Comparison of ENCODE assay signal across 19 cellular contexts in the genomic region with DNA sequence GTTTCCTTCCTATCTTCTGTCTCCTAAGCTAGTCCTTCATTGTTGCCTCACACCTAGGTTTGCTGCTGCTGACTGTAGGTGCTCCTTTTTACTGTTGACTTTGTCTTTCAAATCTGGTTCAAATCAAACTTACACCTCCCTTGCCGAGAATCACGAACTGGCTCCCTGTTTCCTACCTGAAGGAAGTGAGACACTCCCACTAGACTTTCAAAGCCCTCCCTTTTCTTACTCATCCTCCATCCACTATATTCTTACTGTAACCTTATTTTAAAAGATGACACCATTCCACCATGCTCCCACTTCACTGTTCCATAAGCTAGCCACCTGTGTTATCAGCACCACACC. TPM values are rescaled to one million over a fixed set of nuclear protein-coding genes. Genes with fewer than 3 reads are reported as not detected.
A peak's percentile ranks its signal among the peaks of the same experiment; 100 is the strongest.
DNase-seq lines count a peak whose midpoint lies in the region; ATAC-seq, FAIRE-seq and TF ChIP-seq lines count a peak whose summit lies in the region.
"Had no signal": no experiment of that assay in that cellular context is flagged by ENCODE, and none has a peak within 500 bp of the region (broad histone marks: within the 10 kb centered on the region; RNA-seq: fewer than 3 reads in every experiment).

No MANE protein-coding gene starts in this region.

- 22% methylated on average over 2 of the region's 2 CpGs for WGBS in HUES64
- 45 to 55% methylated on average over 2 of the region's 2 CpGs for WGBS in upper lobe of left lung, 2 donors

- H3K27me3 ChIP-seq in HUES64 (ENCODE audit: insufficient read depth, low read length) = no peaks in the 10 kb centered on the region
- no peaks in the 10 kb centered on the region for H3K27me3 ChIP-seq in astrocyte (ENCODE audit: insufficient read depth, low read length)
- no peaks in the 10 kb centered on the region for H3K27me3 ChIP-seq in upper lobe of left lung
- H3K27me3 ChIP-seq: BLaER1 treated with 17β-estradiol and CSF1 and Interleukin-3, amounts not matched to agents 10 nM and 100 nM; MG63 had no signal

- H3K36me3 ChIP-seq in HUES64 (ENCODE audit: insufficient read depth, low read length) (peaks cover 37% of the 10 kb centered on the region), astrocyte (ENCODE audit: insufficient read depth, low read length) (no peaks in the 10 kb centered on the region), kidney (ENCODE audit: control insufficient read depth in 1 of 2, insufficient read depth in 2 of 2, low read length in 2 of 2) (no peaks in the 10 kb centered on the region), upper lobe of left lung (peaks cover 0 to 22% (median 3%) of the 10 kb centered on the region in 4 donors)
- H3K36me3 ChIP-seq: BLaER1 treated with 17β-estradiol and CSF1 and Interleukin-3, amounts not matched to agents 10 nM and 100 nM; MG63 had no signal

- H3K9me3 ChIP-seq in HUES64 (ENCODE audit: insufficient read depth, low read depth, low read length) = no peaks in the 10 kb centered on the region
- no peaks in the 10 kb centered on the region for H3K9me3 ChIP-seq in astrocyte (ENCODE audit: insufficient read depth, low read depth, low read length)
- H3K9me3 ChIP-seq in kidney (ENCODE audit: control insufficient read depth in 1 of 2, low read length in 2 of 2) = no peaks in the 10 kb centered on the region
- no peaks in the 10 kb centered on the region for H3K9me3 ChIP-seq in upper lobe of left lung
- H3K9me3 ChIP-seq: BLaER1 treated with 17β-estradiol and CSF1 and Interleukin-3, amounts not matched to agents 10 nM and 100 nM; MG63; mucosa of descending colon had no signal

- H3K9me3 Mint-ChIP-seq in astrocyte (ENCODE audit: unreplicated experiment) = no peaks in the 10 kb centered on the region
- H3K9me3 Mint-ChIP-seq in activated CD4-positive, alpha-beta T cell treated with anti-CD3 and anti-CD28 coated beads, Interleukin-2, amount 10 ng/mL, durations not matched to agents 24 days and 14 days = no peaks in the 10 kb centered on the region
- H3K9me3 Mint-ChIP-seq: activated naive CD8-positive, alpha-beta T cell treated with anti-CD3 and anti-CD28 coated beads, Interleukin-2, amount 10 ng/mL, durations not matched to agents 7 days and 5 days; activated T-cell treated with anti-CD3 and anti-CD28 coated beads, Interleukin-2, amount 50 U/mL, for 24 hours had no signal

- no peak overlapping the region for H3K4me3 Mint-ChIP-seq in astrocyte (ENCODE audit: unreplicated experiment)
- no peak overlapping the region for H3K4me3 Mint-ChIP-seq in activated CD4-positive, alpha-beta T cell treated with anti-CD3 and anti-CD28 coated beads, Interleukin-2, amount 10 ng/mL, durations not matched to agents 24 days and 14 days
- H3K4me3 Mint-ChIP-seq: activated naive CD8-positive, alpha-beta T cell treated with anti-CD3 and anti-CD28 coated beads, Interleukin-2, amount 10 ng/mL, durations not matched to agents 7 days and 5 days; activated T-cell treated with anti-CD3 and anti-CD28 coated beads, Interleukin-2, amount 50 U/mL, for 24 hours had no signal

- H4K20me1 ChIP-seq in astrocyte (ENCODE audit: insufficient read depth, low read length) = no peaks in the 10 kb centered on the region
- H4K20me1 ChIP-seq: BLaER1 treated with 17β-estradiol and CSF1 and Interleukin-3, amounts not matched to agents 10 nM and 100 nM had no signal

- ATAC-seq in upper lobe of left lung (ENCODE audit: low FRiP score in 2 of 2) (no peak), HG03175 (IDR thresholded peaks at IDR 0.05; ENCODE audit: unreplicated experiment) (no peak)

- TF ChIP-seq CTCF in astrocyte (IDR thresholded peaks at IDR 0.05; ENCODE audit: insufficient read depth, low read depth, low read length) = no peak
- no peak for TF ChIP-seq CTCF in kidney (IDR thresholded peaks at IDR 0.05; ENCODE audit: borderline replicate concordance, extremely low read depth, insufficient read depth)
- no peak for TF ChIP-seq CTCF in upper lobe of left lung (IDR thresholded peaks at IDR 0.05)

- H3K4me3 ChIP-seq in HUES64 (ENCODE audit: low read length) (no peak overlapping the region), astrocyte (ENCODE audit: insufficient read depth, low read depth, low read length) (peak overlapping the region; percentile 25), kidney (ENCODE audit: low read length in 2 of 2) (no peak overlapping the region), upper lobe of left lung (no peak overlapping the region)
- H3K4me3 ChIP-seq: BLaER1 treated with 17β-estradiol and CSF1 and Interleukin-3, amounts not matched to agents 10 nM and 100 nM; MG63; mucosa of descending colon had no signal

- H2AFZ ChIP-seq in astrocyte (ENCODE audit: low read depth, low read length) = peak overlapping the region; percentile 55

- peaks cover 23% of the 10 kb centered on the region for H3K4me1 Mint-ChIP-seq in astrocyte (ENCODE audit: low read depth, unreplicated experiment)
- H3K4me1 Mint-ChIP-seq in activated CD4-positive, alpha-beta T cell treated with anti-CD3 and anti-CD28 coated beads, Interleukin-2, amount 10 ng/mL, durations not matched to agents 24 days and 14 days = no peaks in the 10 kb centered on the region
- H3K4me1 Mint-ChIP-seq: activated naive CD8-positive, alpha-beta T cell treated with anti-CD3 and anti-CD28 coated beads, Interleukin-2, amount 10 ng/mL, durations not matched to agents 7 days and 5 days had no signal

- no peaks in the 10 kb centered on the region for H3K79me2 ChIP-seq in astrocyte (ENCODE audit: insufficient read depth, low read length)

- H3K27me3 Mint-ChIP-seq in astrocyte (ENCODE audit: low read depth, unreplicated experiment) = no peaks in the 10 kb centered on the region
- peaks cover 8% of the 10 kb centered on the region for H3K27me3 Mint-ChIP-seq in activated CD4-positive, alpha-beta T cell treated with anti-CD3 and anti-CD28 coated beads, Interleukin-2, amount 10 ng/mL, durations not matched to agents 24 days and 14 days

- FAIRE-seq in astrocyte (lab: Jason Lieb, UNC) (no peak), kidney (lab: Jason Lieb, UNC) (no peak)
- FAIRE-seq: endometrium had no signal

- no peak for DNase-seq in astrocyte (ENCODE audit: low read depth)
- no peak for DNase-seq in kidney
- no peak for DNase-seq in upper lobe of left lung
- DNase-seq in cerebellar nuclear complex (lab: John Stamatoyannopoulos, UW) = no peak
- DNase-seq in activated CD4-positive, alpha-beta T cell treated with anti-CD3 and anti-CD28 coated beads, Interleukin-2, amount 10 ng/mL, durations not matched to agents 24 days and 14 days = no peak
- DNase-seq: activated naive CD8-positive, alpha-beta T cell treated with anti-CD3 and anti-CD28 coated beads, Interleukin-2, amount 10 ng/mL, durations not matched to agents 7 days and 5 days; activated T-cell treated with anti-CD3 and anti-CD28 coated beads, Interleukin-2, amount 50 U/mL, for 24 hours; central memory CD4-positive, alpha-beta T cell; DND-41; MG63; mucosa of descending colon; NCI-H2029 treated with DMSO at 0.1 percent for 48 hours; SHP77; stimulated activated naive CD4-positive, alpha-beta T cell treated with Interleukin-2 at 50 U/mL for 16 hours; T-helper 9 cell had no signal

- H3K9ac ChIP-seq in HUES64 (ENCODE audit: low read depth, low read length) (no peak overlapping the region; the same call in 1 of the 2 replicates), astrocyte (ENCODE audit: low read length) (peak overlapping the region; percentile 53), kidney (ENCODE audit: low read length in 2 of 2) (no peak overlapping the region)
- H3K9ac ChIP-seq: BLaER1 treated with 17β-estradiol and CSF1 and Interleukin-3, amounts not matched to agents 10 nM and 100 nM had no signal

- H3K27ac Mint-ChIP-seq in astrocyte (ENCODE audit: unreplicated experiment) = peak overlapping the region; percentile 99
- no peak overlapping the region for H3K27ac Mint-ChIP-seq in activated CD4-positive, alpha-beta T cell treated with anti-CD3 and anti-CD28 coated beads, Interleukin-2, amount 10 ng/mL, durations not matched to agents 24 days and 14 days
- H3K27ac Mint-ChIP-seq: activated naive CD8-positive, alpha-beta T cell treated with anti-CD3 and anti-CD28 coated beads, Interleukin-2, amount 10 ng/mL, durations not matched to agents 7 days and 5 days; activated T-cell treated with anti-CD3 and anti-CD28 coated beads, Interleukin-2, amount 50 U/mL, for 24 hours had no signal

- H3K27ac ChIP-seq in HUES64 (ENCODE audit: low read depth, low read length) (peak overlapping the region; percentile 49; the same call in 1 of the 2 replicates), astrocyte (ENCODE audit: low read depth, low read length) (peak overlapping the region; percentile 87), kidney (ENCODE audit: low read depth in 2 of 2, low read length in 2 of 2) (peak overlapping the region; percentile 59 to 63), upper lobe of left lung (peak overlapping the region; percentile 71 to 77 (median 74))
- H3K27ac ChIP-seq: BLaER1 treated with 17β-estradiol and CSF1 and Interleukin-3, amounts not matched to agents 10 nM and 100 nM had no signal

- peak overlapping the region; percentile 71 for H3K4me2 ChIP-seq in astrocyte (ENCODE audit: low read length)
- H3K4me2 ChIP-seq: BLaER1 treated with 17β-estradiol and CSF1 and Interleukin-3, amounts not matched to agents 10 nM and 100 nM had no signal

- TF ChIP-seq EP300 in upper lobe of left lung (IDR thresholded peaks at IDR 0.05) = no peak

- H3K36me3 Mint-ChIP-seq in astrocyte (ENCODE audit: low read depth, unreplicated experiment) = no peaks in the 10 kb centered on the region
- no peaks in the 10 kb centered on the region for H3K36me3 Mint-ChIP-seq in activated CD4-positive, alpha-beta T cell treated with anti-CD3 and anti-CD28 coated beads, Interleukin-2, amount 10 ng/mL, durations not matched to agents 24 days and 14 days (ENCODE audit: low read depth)
- H3K36me3 Mint-ChIP-seq: activated naive CD8-positive, alpha-beta T cell treated with anti-CD3 and anti-CD28 coated beads, Interleukin-2, amount 10 ng/mL, durations not matched to agents 7 days and 5 days had no signal

- intact Hi-C loops in kidney (cut with DNase I) = no loop called here
- intact Hi-C loops in activated CD4-positive, alpha-beta T cell treated with anti-CD3 and anti-CD28 coated beads, Interleukin-2, amount 10 ng/mL, durations not matched to agents 24 days and 14 days (cut with micrococcal nuclease) = no loop called here

- H3K4me1 ChIP-seq in HUES64 (ENCODE audit: insufficient read depth, low read length) = peaks cover 28% of the 10 kb centered on the region
- H3K4me1 ChIP-seq in astrocyte (ENCODE audit: insufficient read depth, low read length) = peaks cover 20% of the 10 kb centered on the region
- H3K4me1 ChIP-seq in kidney (ENCODE audit: control insufficient read depth in 1 of 2, insufficient read depth in 1 of 2, low read depth in 1 of 2, low read length in 2 of 2) = peaks cover 0 to 6% of the 10 kb centered on the region in 2 donors
- H3K4me1 ChIP-seq in upper lobe of left lung = peaks cover 21 to 34% (median 29%) of the 10 kb centered on the region in 4 donors
- H3K4me1 ChIP-seq: BLaER1 treated with 17β-estradiol and CSF1 and Interleukin-3, amounts not matched to agents 10 nM and 100 nM had no signal

- TF ChIP-seq POLR2A in upper lobe of left lung (IDR thresholded peaks at IDR 0.05) = no peak

RNA-seq across cellular contexts. Expression of a gene that starts 10.5 kb away (rescaled TPM):
- polyA plus RNA-seq in HUES64 (2013, experiment 1 of 2) = 25.3 TPM
- 29.2 TPM for polyA plus RNA-seq in HUES64 (2013, experiment 2 of 2)
- total RNA-seq in astrocyte (12.1 and 15.3 TPM in 2 replicates), kidney (127 TPM), upper lobe of left lung (100 to 1,000 TPM in 3 of 6 donors, 10 to 100 TPM in 3; 66.4 to 277 (median 109) TPM)
- 13.5 TPM for polyA plus RNA-seq in kidney (ENCODE audit: insufficient read depth, low read depth, low replicate concordance)
- total RNA-seq in activated CD4-positive, alpha-beta T cell treated with anti-CD3 and anti-CD28 coated beads, Interleukin-2, amount 10 ng/mL, durations not matched to agents 24 days and 14 days = 0.12 and 0.14 TPM in 2 replicates

RNA-seq across cellular contexts. Expression of a gene that starts 56.9 kb away (rescaled TPM):
- polyA plus RNA-seq in HUES64 (2013, experiment 1 of 2) = 42.0 TPM
- 45.1 TPM for polyA plus RNA-seq in HUES64 (2013, experiment 2 of 2)
- total RNA-seq in astrocyte (39.3 and 39.4 TPM in 2 replicates), kidney (36.6 TPM), upper lobe of left lung (10 to 100 TPM; 28.4 to 56.6 (median 33.4) TPM)
- 21.5 TPM for polyA plus RNA-seq in kidney (ENCODE audit: insufficient read depth, low read depth, low replicate concordance)
- total RNA-seq in activated CD4-positive, alpha-beta T cell treated with anti-CD3 and anti-CD28 coated beads, Interleukin-2, amount 10 ng/mL, durations not matched to agents 24 days and 14 days = 63.3 and 66.5 TPM in 2 replicates

Comparison
In these comparisons a context has a peak if more than half of its experiments do, and no peak if none do; other contexts are left out.
1. RNA of a gene that starts 10.5 kb away (total RNA-seq): 66.4 to 277 TPM in upper lobe of left lung, 127 TPM in kidney (single experiment) and 12.1 to 15.3 TPM in astrocyte; 0.12 to 0.14 TPM in activated CD4-positive, alpha-beta T cell treated with anti-CD3 and anti-CD28 coated beads, Interleukin-2, amount 10 ng/mL, durations not matched to agents 24 days and 14 days; every median in the first group is over 10 times any median in the second.
2. Peak in every context shown above with its lines, with median percentiles within 50 percentile points of each other: H3K27ac ChIP-seq.